Comparison of ENCODE assay signal across 23 cellular contexts in genomic region chr11:113275602-113276001, GRCh38.
"Had no signal": no experiment of that assay in that cellular context is flagged by ENCODE, and none has a peak within 500 bp of the region (broad histone marks: within the 10 kb centered on the region; RNA-seq: fewer than 3 reads in every experiment).

No MANE protein-coding gene starts in this region.

- DNase-seq: effector CD8-positive, alpha-beta T cell; foreskin fibroblast; gastrocnemius medialis; left colon; left ventricle myocardium superior; lower lobe of right lung; natural killer cell; occipital lobe; ovary; psoas muscle; right cardiac atrium; spleen; stimulated activated CD4-positive, alpha-beta T cell treated with anti-CD3 and anti-CD28 coated beads, Interleukin-2, amount 100 ng/mL, for 48 hours; stimulated activated naive B cell treated with anti-CD40 and anti-IgM and Interleukin-4, amounts not matched to agents 10 μg/mL and 1 μg/mL and 100 μg/mL, for 72 hours; transverse colon; upper lobe of right lung; uterus had no signal

- H3K36me3 ChIP-seq: gastrocnemius medialis, lower lobe of right lung, ovary, spleen, thoracic aorta, transverse colon, upper lobe of right lung, uterus had no signal

- H3K4me1 ChIP-seq: gastrocnemius medialis, lower lobe of right lung, psoas muscle, spleen, transverse colon, upper lobe of right lung, uterus had no signal

- H3K27ac ChIP-seq: epithelial cell of prostate, gastrocnemius medialis, hepatocyte, lower lobe of right lung, ovary, psoas muscle, skin epidermis, spleen, thoracic aorta, transverse colon, upper lobe of right lung, uterus had no signal

- H3K4me3 ChIP-seq: gastrocnemius medialis, hepatocyte, lower lobe of right lung, ovary, psoas muscle, skin epidermis, spleen, thoracic aorta, transverse colon, upper lobe of right lung, uterus had no signal

- H3K9me3 ChIP-seq: gastrocnemius medialis, lower lobe of right lung, ovary, psoas muscle, spleen, thoracic aorta, transverse colon, upper lobe of right lung, uterus had no signal

- H2AFZ ChIP-seq: hepatocyte had no signal

- FAIRE-seq: colon had no signal

- H3K27me3 ChIP-seq: gastrocnemius medialis, hepatocyte, ovary, transverse colon, upper lobe of right lung, uterus had no signal

- H3K4me2 ChIP-seq: hepatocyte had no signal

- H3K79me2 ChIP-seq: hepatocyte had no signal

- ATAC-seq: esophagus mucosa; gastrocnemius medialis; left colon; left ventricle myocardium superior; lower lobe of right lung; natural killer cell; psoas muscle; right cardiac atrium; stimulated activated naive B cell treated with anti-CD40 and anti-IgM and Interleukin-4, amounts not matched to agents 10 μg/mL and 1 μg/mL and 100 μg/mL, for 72 hours; upper lobe of right lung had no signal
